In genomic region chr6:31556312-31556711, GRCh38 we compare ENCODE assay signal across 23 cellular contexts. TPM values are rescaled to one million over a fixed set of nuclear protein-coding genes. Genes with fewer than 3 reads are reported as not detected.
DNase-seq lines count a peak whose midpoint lies in the region; ATAC-seq, FAIRE-seq and TF ChIP-seq lines count a peak whose summit lies in the region.
"Had no signal": no experiment of that assay in that cellular context is flagged by ENCODE, and none has a peak within 500 bp of the region (broad histone marks: within the 10 kb centered on the region; RNA-seq: fewer than 3 reads in every experiment).

No MANE protein-coding gene starts in this region.

- H3K4me1 Mint-ChIP-seq in activated CD4-positive, alpha-beta T cell treated with anti-CD3 and anti-CD28 coated beads, Interleukin-2, amount 10 ng/mL, durations not matched to agents 7 days and 5 days = peaks cover 64% of the 10 kb centered on the region
- H3K4me1 Mint-ChIP-seq in activated CD8-positive, alpha-beta T cell treated with anti-CD3 and anti-CD28 coated beads, Interleukin-2, amount 10 ng/mL, durations not matched to agents 7 days and 5 days (ENCODE audit: low read depth) = peaks cover 69% of the 10 kb centered on the region
- H3K4me1 Mint-ChIP-seq in naive B cell = peaks cover 45 to 66% (median 53%) of the 10 kb centered on the region in 3 donors
- H3K4me1 Mint-ChIP-seq: endodermal cell had no signal

- DNase-seq in activated CD4-positive, alpha-beta T cell treated with anti-CD3 and anti-CD28 coated beads, Interleukin-2, amount 10 ng/mL, durations not matched to agents 7 days and 5 days = no peak
- DNase-seq in activated CD4-positive, alpha-beta T cell treated with anti-CD3 and anti-CD28 coated beads for 48 hours = no peak
- DNase-seq in GM19239 (ENCODE audit: insufficient read length, low spot score) (no peak), naive B cell (no peak), erythroblast (lab: John Stamatoyannopoulos, UW) (no peak)
- no peak for DNase-seq in activated CD8-positive, alpha-beta T cell treated with anti-CD3 and anti-CD28 coated beads, Interleukin-2, amount 10 ng/mL, durations not matched to agents 7 days and 5 days
- DNase-seq: activated CD4-positive, alpha-beta T cell treated with anti-CD3 and anti-CD28 coated beads, Interleukin-2, amount 50 U/mL, for 4 hours; AML-193; Calu3; endodermal cell; GOT3; MG63; NCI-H1417 treated with DMSO at 0.1 percent for 48 hours; NCI-H2107; NCI-H510A; RPMI8226; stimulated activated naive CD4-positive, alpha-beta T cell had no signal

- H3K27me3 Mint-ChIP-seq in activated CD4-positive, alpha-beta T cell treated with anti-CD3 and anti-CD28 coated beads, Interleukin-2, amount 10 ng/mL, durations not matched to agents 7 days and 5 days = no peaks in the 10 kb centered on the region
- H3K27me3 Mint-ChIP-seq in activated CD8-positive, alpha-beta T cell treated with anti-CD3 and anti-CD28 coated beads, Interleukin-2, amount 10 ng/mL, durations not matched to agents 7 days and 5 days (ENCODE audit: low read depth) = peaks cover 3% of the 10 kb centered on the region
- no peaks in the 10 kb centered on the region for H3K27me3 Mint-ChIP-seq in naive B cell
- H3K27me3 Mint-ChIP-seq: brain, type B pancreatic cell had no signal

- ATAC-seq in activated CD8-positive, alpha-beta T cell treated with anti-CD3 and anti-CD28 coated beads, Interleukin-2, amount 10 ng/mL, durations not matched to agents 7 days and 5 days = no peak
- no peak for ATAC-seq in naive B cell (ENCODE audit: low read depth in 2 of 2)
- no peak for ATAC-seq in HG02798 (IDR thresholded peaks at IDR 0.05; ENCODE audit: poor library complexity, unreplicated experiment)
- no peak for ATAC-seq in HG03457 (IDR thresholded peaks at IDR 0.05; ENCODE audit: unreplicated experiment)

- CTCF ChIA-PET in activated CD4-positive, alpha-beta T cell treated with anti-CD3 and anti-CD28 coated beads, Interleukin-2, amount 10 ng/mL, durations not matched to agents 7 days and 5 days (lab: Charles Lee) = interaction anchor here (0.8 to 23.4 kb wide), 7 partner anchors 9 to 42 kb away, joined by 3 to 497 read pairs (median 7); partner anchors contain the start of genes ATP6V1G2, LTB, NCR3 and NFKBIL1
- CTCF ChIA-PET in activated CD8-positive, alpha-beta T cell treated with anti-CD3 and anti-CD28 coated beads, Interleukin-2, amount 10 ng/mL, durations not matched to agents 7 days and 5 days (lab: Charles Lee) = interaction anchor here (1.1 to 17.1 kb wide), 5 partner anchors 9 to 42 kb away, joined by 3 to 189 read pairs (median 5); partner anchors contain the start of genes LTB, NFKBIL1 and TNF

- H3K27ac Mint-ChIP-seq in activated CD4-positive, alpha-beta T cell treated with anti-CD3 and anti-CD28 coated beads, Interleukin-2, amount 10 ng/mL, durations not matched to agents 7 days and 5 days = peak overlapping the region; percentile 6
- peak overlapping the region; percentile 57 for H3K27ac Mint-ChIP-seq in activated CD8-positive, alpha-beta T cell treated with anti-CD3 and anti-CD28 coated beads, Interleukin-2, amount 10 ng/mL, durations not matched to agents 7 days and 5 days
- H3K27ac Mint-ChIP-seq in naive B cell = no peak overlapping the region
- H3K27ac Mint-ChIP-seq: brain, endodermal cell, type B pancreatic cell had no signal

- TF ChIP-seq POLR2A in erythroblast (IDR thresholded peaks at IDR 0.05; ENCODE audit: low read length) = no peak

- no peaks in the 10 kb centered on the region for H3K9me3 Mint-ChIP-seq in activated CD4-positive, alpha-beta T cell treated with anti-CD3 and anti-CD28 coated beads, Interleukin-2, amount 10 ng/mL, durations not matched to agents 7 days and 5 days
- no peaks in the 10 kb centered on the region for H3K9me3 Mint-ChIP-seq in activated CD8-positive, alpha-beta T cell treated with anti-CD3 and anti-CD28 coated beads, Interleukin-2, amount 10 ng/mL, durations not matched to agents 7 days and 5 days (ENCODE audit: insufficient read depth)
- H3K9me3 Mint-ChIP-seq in naive B cell = no peaks in the 10 kb centered on the region
- H3K9me3 Mint-ChIP-seq: brain, endodermal cell, type B pancreatic cell had no signal

- POLR2A ChIA-PET in activated CD4-positive, alpha-beta T cell treated with anti-CD3 and anti-CD28 coated beads, Interleukin-2, amount 10 ng/mL, durations not matched to agents 7 days and 5 days (lab: Charles Lee) = no interaction called here
- POLR2A ChIA-PET in activated CD8-positive, alpha-beta T cell treated with anti-CD3 and anti-CD28 coated beads, Interleukin-2, amount 10 ng/mL, durations not matched to agents 7 days and 5 days (lab: Charles Lee) = interaction anchor here (0.7 to 5.1 kb wide), 5 partner anchors 10 to 1288 kb away, joined by 3 to 55 read pairs (median 4); partner anchors contain the start of genes ATP6V1G2, DDX39B, LST1 and PSMB8

- H3K4me3 Mint-ChIP-seq in activated CD4-positive, alpha-beta T cell treated with anti-CD3 and anti-CD28 coated beads, Interleukin-2, amount 10 ng/mL, durations not matched to agents 7 days and 5 days = no peak overlapping the region
- H3K4me3 Mint-ChIP-seq in activated CD8-positive, alpha-beta T cell treated with anti-CD3 and anti-CD28 coated beads, Interleukin-2, amount 10 ng/mL, durations not matched to agents 7 days and 5 days = peak overlapping the region; percentile 8
- H3K4me3 Mint-ChIP-seq in naive B cell = peak overlapping the region in 5 of 8 donors; percentile 23 to 61 (median 45)
- H3K4me3 Mint-ChIP-seq: brain, endodermal cell, type B pancreatic cell had no signal

- H3K36me3 Mint-ChIP-seq in activated CD4-positive, alpha-beta T cell treated with anti-CD3 and anti-CD28 coated beads, Interleukin-2, amount 10 ng/mL, durations not matched to agents 7 days and 5 days (ENCODE audit: low read depth) = peaks cover 41% of the 10 kb centered on the region
- peaks cover 49% of the 10 kb centered on the region for H3K36me3 Mint-ChIP-seq in activated CD8-positive, alpha-beta T cell treated with anti-CD3 and anti-CD28 coated beads, Interleukin-2, amount 10 ng/mL, durations not matched to agents 7 days and 5 days (ENCODE audit: low read depth)
- no peaks in the 10 kb centered on the region for H3K36me3 Mint-ChIP-seq in naive B cell

- peak; percentile 79 for FAIRE-seq in GM19239 (lab: Jason Lieb, UNC)

RNA-seq across cellular contexts. Expression of gene NFKBIL1, which starts 8.9 kb away (rescaled TPM):
- total RNA-seq in activated CD4-positive, alpha-beta T cell treated with anti-CD3 and anti-CD28 coated beads, Interleukin-2, amount 10 ng/mL, durations not matched to agents 7 days and 5 days = 10 to 100 TPM; 15.8 to 16.0 TPM
- 10 to 100 TPM; 13.5 to 14.2 TPM for total RNA-seq in activated CD8-positive, alpha-beta T cell treated with anti-CD3 and anti-CD28 coated beads, Interleukin-2, amount 10 ng/mL, durations not matched to agents 7 days and 5 days
- polyA plus RNA-seq in naive B cell (ENCODE audit: low read depth in 6 of 6) = 10 to 100 TPM in 2 of 6 donors, 1 to 10 TPM in 3, under 1 TPM in 1; 0.24 to 11.4 (median 8.9) TPM

RNA-seq across cellular contexts. Expression of gene ATP6V1G2, which starts 9.9 kb away (rescaled TPM):
- total RNA-seq in activated CD4-positive, alpha-beta T cell treated with anti-CD3 and anti-CD28 coated beads, Interleukin-2, amount 10 ng/mL, durations not matched to agents 7 days and 5 days = 1 to 10 TPM; 3.6 to 3.7 TPM
- 1 to 10 TPM; 2.5 TPM for total RNA-seq in activated CD8-positive, alpha-beta T cell treated with anti-CD3 and anti-CD28 coated beads, Interleukin-2, amount 10 ng/mL, durations not matched to agents 7 days and 5 days
- polyA plus RNA-seq in naive B cell (ENCODE audit: low read depth in 6 of 6) = under 1 TPM in 2 of 6 donors, not detected in 4; 0.67 to 0.69 TPM

RNA-seq across cellular contexts. Expression of gene DDX39B, which starts 14.5 kb away (rescaled TPM):
- 100 to 1,000 TPM; 420 to 442 TPM for total RNA-seq in activated CD4-positive, alpha-beta T cell treated with anti-CD3 and anti-CD28 coated beads, Interleukin-2, amount 10 ng/mL, durations not matched to agents 7 days and 5 days
- total RNA-seq in activated CD8-positive, alpha-beta T cell treated with anti-CD3 and anti-CD28 coated beads, Interleukin-2, amount 10 ng/mL, durations not matched to agents 7 days and 5 days = 100 to 1,000 TPM; 477 to 488 TPM
- polyA plus RNA-seq in naive B cell (ENCODE audit: low read depth in 6 of 6) = 100 to 1,000 TPM in 1 of 6 donors, 10 to 100 TPM in 5; 41.6 to 117 (median 74.5) TPM

RNA-seq across cellular contexts. Expression of gene LTA, which starts 15.8 kb away (rescaled TPM):
- 10 to 100 TPM; 20.9 to 27.0 TPM for total RNA-seq in activated CD4-positive, alpha-beta T cell treated with anti-CD3 and anti-CD28 coated beads, Interleukin-2, amount 10 ng/mL, durations not matched to agents 7 days and 5 days
- 10 to 100 TPM; 19.4 to 24.6 TPM for total RNA-seq in activated CD8-positive, alpha-beta T cell treated with anti-CD3 and anti-CD28 coated beads, Interleukin-2, amount 10 ng/mL, durations not matched to agents 7 days and 5 days
- 10 to 100 TPM in 5 of 6 donors, 1 to 10 TPM in 1; 6.6 to 26.0 (median 19.4) TPM for polyA plus RNA-seq in naive B cell (ENCODE audit: low read depth in 6 of 6)
- total RNA-seq: Calu3, endodermal cell, lung microvascular endothelial cell, omental fat pad had no signal

RNA-seq across cellular contexts. Expression of gene TNF, which starts 19.1 kb away (rescaled TPM):
- total RNA-seq in activated CD4-positive, alpha-beta T cell treated with anti-CD3 and anti-CD28 coated beads, Interleukin-2, amount 10 ng/mL, durations not matched to agents 7 days and 5 days = 10 to 100 TPM; 46.5 to 47.1 TPM
- 10 to 100 TPM; 53.4 to 55.0 TPM for total RNA-seq in activated CD8-positive, alpha-beta T cell treated with anti-CD3 and anti-CD28 coated beads, Interleukin-2, amount 10 ng/mL, durations not matched to agents 7 days and 5 days
- 1 to 10 TPM; 1.1 to 5.2 (median 2.6) TPM for polyA plus RNA-seq in naive B cell (ENCODE audit: low read depth in 6 of 6)
- total RNA-seq: endodermal cell, lung microvascular endothelial cell had no signal

Comparison
In these comparisons a context has a peak if more than half of its experiments do, and no peak if none do; other contexts are left out.
1. H3K27ac Mint-ChIP-seq: peak in activated CD4-positive, alpha-beta T cell treated with anti-CD3 and anti-CD28 coated beads, Interleukin-2, amount 10 ng/mL, durations not matched to agents 7 days and 5 days (single experiment) and activated CD8-positive, alpha-beta T cell treated with anti-CD3 and anti-CD28 coated beads, Interleukin-2, amount 10 ng/mL, durations not matched to agents 7 days and 5 days (single experiment); none in naive B cell (0 of 6).